24 cellular contexts compared by ENCODE assay signal in the genomic region with DNA sequence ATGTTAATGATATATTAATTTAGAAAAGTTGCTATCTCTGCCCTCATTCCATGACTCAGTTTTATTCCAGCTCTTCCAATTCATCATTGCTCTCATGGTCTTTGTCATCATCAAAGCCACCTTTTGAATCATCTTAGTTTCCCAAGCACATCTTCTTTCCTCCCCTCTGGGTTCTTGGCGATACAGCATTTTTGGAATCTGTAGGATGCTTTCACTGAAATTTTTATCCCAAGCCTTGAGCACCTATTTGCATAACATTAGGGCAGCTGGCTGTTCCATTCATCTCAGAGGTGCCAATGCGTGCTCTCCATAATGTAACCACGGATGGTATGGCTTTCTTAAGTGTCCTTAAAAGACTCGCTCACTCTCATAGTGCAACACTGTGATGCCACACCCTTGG.
"Had no signal": no experiment of that assay in that cellular context is flagged by ENCODE, and none has a peak within 500 bp of the region (broad histone marks: within the 10 kb centered on the region; RNA-seq: fewer than 3 reads in every experiment).

No MANE protein-coding gene starts in this region.

- DNase-seq: activated CD4-positive, alpha-beta T cell treated with anti-CD3 and anti-CD28 coated beads for 4 hours; activated CD4-positive, alpha-beta T cell treated with anti-CD3 and anti-CD28 coated beads, Interleukin-2, amount 50 U/mL, for 4 hours; activated naive CD4-positive, alpha-beta T cell; activated T-cell treated with anti-CD3 and anti-CD28 coated beads for 4 hours; activated T-cell treated with anti-CD3 and anti-CD28 coated beads, Interleukin-2, amount 50 U/mL, for 72 hours; anterior cingulate cortex; endodermal cell; foreskin melanocyte; immature natural killer cell; kidney; left colon; natural killer cell; stimulated activated CD4-positive, alpha-beta T cell treated with anti-CD3 and anti-CD28 coated beads, Interleukin-1b, Interleukin-23, amount 100 ng/mL, for 48 hours; stimulated activated CD4-positive, alpha-beta T cell treated with anti-CD3 and anti-CD28 coated beads, Interleukin-4, amount 100 ng/mL, for 4 hours; stimulated activated CD8-positive, alpha-beta memory T cell treated with anti-CD3 and anti-CD28 coated beads, Interleukin-4, amount 100 ng/mL, for 48 hours; stimulated activated naive CD8-positive, alpha-beta T cell treated with anti-CD3 and anti-CD28 coated beads, Interleukin-15, amount 100 ng/mL, for 72 hours had no signal

- H3K27me3 ChIP-seq: esophagus muscularis mucosa, right atrium auricular region, thyroid gland had no signal

- ATAC-seq: activated T-cell treated with anti-CD3 and anti-CD28 coated beads, Interleukin-2, amount 50 U/mL, for 72 hours; left colon; natural killer cell; stimulated activated memory B cell treated with anti-CD40 and anti-IgM and Interleukin-4, amounts not matched to agents 10 μg/mL and 1 μg/mL and 100 μg/mL, for 72 hours; stimulated activated naive CD8-positive, alpha-beta T cell treated with anti-CD3 and anti-CD28 coated beads, Interleukin-15, amount 100 ng/mL, for 72 hours had no signal

- H3K36me3 Mint-ChIP-seq: activated naive CD8-positive, alpha-beta T cell; immature natural killer cell; natural killer cell; stimulated activated memory B cell treated with anti-CD40 and anti-IgM and Interleukin-4, amounts not matched to agents 10 μg/mL and 1 μg/mL and 100 μg/mL, for 72 hours had no signal

- H3K4me3 Mint-ChIP-seq: activated naive CD8-positive, alpha-beta T cell; activated T-cell treated with anti-CD3 and anti-CD28 coated beads, Interleukin-2, amount 50 U/mL, for 72 hours; central memory CD8-positive, alpha-beta T cell; dendritic cell treated with granulocyte-macrophage colony-stimulating factor and Interleukin-4, amounts not matched to agents 40 ng/mL and 50 ng/mL, for 4 days; endodermal cell; immature natural killer cell; natural killer cell; stimulated activated memory B cell treated with anti-CD40 and anti-IgM and Interleukin-4, amounts not matched to agents 10 μg/mL and 1 μg/mL and 100 μg/mL, for 72 hours; stimulated activated naive CD8-positive, alpha-beta T cell treated with anti-CD3 and anti-CD28 coated beads, Interleukin-15, amount 100 ng/mL, for 72 hours had no signal

- H3K27ac ChIP-seq: right atrium auricular region, thyroid gland had no signal

- H3K9me3 Mint-ChIP-seq: central memory CD8-positive, alpha-beta T cell; dendritic cell treated with granulocyte-macrophage colony-stimulating factor and Interleukin-4, amounts not matched to agents 40 ng/mL and 50 ng/mL, for 4 days; endodermal cell; immature natural killer cell; natural killer cell; stimulated activated memory B cell treated with anti-CD40 and anti-IgM and Interleukin-4, amounts not matched to agents 10 μg/mL and 1 μg/mL and 100 μg/mL, for 72 hours; stimulated activated naive CD8-positive, alpha-beta T cell treated with anti-CD3 and anti-CD28 coated beads, Interleukin-15, amount 100 ng/mL, for 72 hours had no signal

- H3K4me3 ChIP-seq: esophagus muscularis mucosa, right atrium auricular region, smooth muscle cell, thyroid gland had no signal

- H3K36me3 ChIP-seq: esophagus muscularis mucosa, right atrium auricular region, thyroid gland had no signal

- H3K27ac Mint-ChIP-seq: activated naive CD8-positive, alpha-beta T cell; activated T-cell treated with anti-CD3 and anti-CD28 coated beads, Interleukin-2, amount 50 U/mL, for 72 hours; dendritic cell treated with granulocyte-macrophage colony-stimulating factor and Interleukin-4, amounts not matched to agents 40 ng/mL and 50 ng/mL, for 4 days; endodermal cell; immature natural killer cell; natural killer cell; stimulated activated memory B cell treated with anti-CD40 and anti-IgM and Interleukin-4, amounts not matched to agents 10 μg/mL and 1 μg/mL and 100 μg/mL, for 72 hours; stimulated activated naive CD8-positive, alpha-beta T cell treated with anti-CD3 and anti-CD28 coated beads, Interleukin-15, amount 100 ng/mL, for 72 hours had no signal

- H3K9me3 ChIP-seq: esophagus muscularis mucosa, right atrium auricular region, thyroid gland had no signal
